In the genomic region with DNA sequence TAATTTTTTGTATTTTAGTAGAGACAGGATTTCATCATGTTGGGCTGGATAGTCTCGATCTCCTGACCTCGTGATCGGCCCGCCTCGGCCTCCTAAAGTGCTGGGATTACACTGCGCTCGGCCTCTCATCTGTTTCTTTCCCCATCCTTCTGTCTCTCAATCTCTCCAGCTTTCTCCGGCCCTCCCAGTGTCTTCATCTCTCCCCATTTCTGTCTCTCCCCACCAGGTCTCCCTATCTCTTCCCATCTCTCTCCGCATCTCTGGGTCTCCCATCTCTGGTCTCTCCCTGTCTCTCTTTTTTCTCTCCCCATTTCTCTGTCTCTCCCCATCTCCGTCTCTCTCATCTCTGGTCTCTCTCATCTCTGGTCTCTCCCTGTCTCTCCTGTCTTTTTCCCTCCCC, we compare ENCODE assay signal across 8 cellular contexts. TPM values are rescaled to one million over a fixed set of nuclear protein-coding genes. Genes with fewer than 3 reads are reported as not detected.
DNase-seq lines count a peak whose midpoint lies in the region; ATAC-seq and TF ChIP-seq lines count a peak whose summit lies in the region.
"Had no signal": no experiment of that assay in that cellular context is flagged by ENCODE, and none has a peak within 500 bp of the region (broad histone marks: within the 10 kb centered on the region; RNA-seq: fewer than 3 reads in every experiment).

No MANE protein-coding gene starts in this region.

- intact Hi-C loops in IMR-90 (cut with micrococcal nuclease) (loop anchor here (1.0 kb wide), 2 partner anchors 78 to 110 kb away; no protein-coding TSS in a partner anchor), body of pancreas (cut with DNase I) (no loop called here)

- H2AFZ ChIP-seq in IMR-90 (replicated peaks; ENCODE audit: low read length, poor library complexity) = peak overlapping the region; percentile 89

- peak overlapping the region; percentile 56; the same call in 1 of the 3 replicates for H2BK15ac ChIP-seq in IMR-90 (ENCODE audit: low read depth, low read length)

- H4K5ac ChIP-seq in IMR-90 (ENCODE audit: low read depth, low read length) = peak overlapping the region; percentile 6; the same call in 1 of the 2 replicates

- POLR2A ChIA-PET in IMR-90 (lab: Charles Lee; ENCODE audit: unreplicated experiment) = interaction anchor here (0.7 kb wide), 1 partner anchor 181 kb away, joined by 3 read pairs; no protein-coding TSS in a partner anchor

- peak overlapping the region; percentile 59 to 82; a peak in 1 of 4 replicates for H4K8ac ChIP-seq in IMR-90 (ENCODE audit: low read depth in 2 of 2, low read length in 2 of 2)

- H3K9ac ChIP-seq in IMR-90 (ENCODE audit: low read depth, low read length) = peak overlapping the region; percentile 40

- H3K9me3 ChIP-seq in IMR-90 (ENCODE audit: control insufficient read depth, insufficient read depth, low read length) (no peaks in the 10 kb centered on the region), body of pancreas (no peaks in the 10 kb centered on the region)

- H3K79me1 ChIP-seq in IMR-90 (ENCODE audit: low read depth in 1 of 2, low read length in 2 of 2) = no peaks in the 10 kb centered on the region; a peak in 1 of 4 replicates

- no peak overlapping the region for H3K27ac Mint-ChIP-seq in type B pancreatic cell
- H3K27ac Mint-ChIP-seq: effector memory CD8-positive, alpha-beta T cell had no signal

- no peaks in the 10 kb centered on the region for H3K27me3 ChIP-seq in IMR-90 (ENCODE audit: control insufficient read depth, insufficient read depth, low read length)
- H3K27me3 ChIP-seq in body of pancreas = no peaks in the 10 kb centered on the region

- peak overlapping the region; percentile 97 for H2AK9ac ChIP-seq in IMR-90 (replicated peaks; ENCODE audit: low read depth, low read length, poor library complexity)

- in situ Hi-C loops in IMR-90 (cut with MboI; ENCODE audit: low sequenced_read_pairs) = loop anchor here (5.0 to 25.0 kb wide), 2 partner anchors 109 to 754 kb away; a partner anchor contains a TSS

- H3K27me3 Mint-ChIP-seq in type B pancreatic cell = peaks cover 44% of the 10 kb centered on the region

- ATAC-seq in IMR-90 (ENCODE audit: low read depth) = no peak; the same call in 1 of the 2 replicates
- ATAC-seq in body of pancreas = no peak

- H2BK5ac ChIP-seq in IMR-90 (ENCODE audit: low read depth, low read length, poor library complexity, severe bottlenecking) = no peak overlapping the region

- dilution Hi-C loops in IMR-90 (cut with HindIII; ENCODE audit: low sequenced_read_pairs, unreplicated experiment) = no loop called here

- no peaks in the 10 kb centered on the region for H4K20me1 ChIP-seq in IMR-90 (ENCODE audit: insufficient read depth, low read length)

- peak overlapping the region; percentile 42 for H3K4me2 ChIP-seq in IMR-90 (ENCODE audit: low read depth, low read length)

- H4K91ac ChIP-seq in IMR-90 (ENCODE audit: insufficient read depth, low read depth, low read length) = no peak overlapping the region; the same call in 1 of the 2 replicates

- TF ChIP-seq RAD21 in IMR-90 (IDR thresholded peaks at IDR 0.05; ENCODE audit: low read length) = no peak

- H3K9me3 Mint-ChIP-seq in type B pancreatic cell = no peaks in the 10 kb centered on the region
- H3K9me3 Mint-ChIP-seq: effector memory CD8-positive, alpha-beta T cell had no signal

- peaks cover 11% of the 10 kb centered on the region for H3K4me1 Mint-ChIP-seq in type B pancreatic cell (ENCODE audit: unreplicated experiment)

- H3K4me1 ChIP-seq in IMR-90 (ENCODE audit: control insufficient read depth, insufficient read depth, low read length) (peaks cover 3% of the 10 kb centered on the region; the same call in 1 of the 2 replicates), body of pancreas (peaks cover 20% of the 10 kb centered on the region)

- no peak for TF ChIP-seq CTCF in IMR-90 (conservative IDR thresholded peaks at IDR 0.05; ENCODE audit: low read depth, low read length)
- TF ChIP-seq CTCF in choroid plexus epithelial cell (conservative IDR thresholded peaks at IDR 0.05; ENCODE audit: low read depth, low read length) = no peak
- TF ChIP-seq CTCF in type B pancreatic cell (conservative IDR thresholded peaks at IDR 0.05) = no peak
- TF ChIP-seq CTCF in body of pancreas (IDR thresholded peaks at IDR 0.05) = no peak

- TF ChIP-seq POLR2A in IMR-90 (IDR thresholded peaks at IDR 0.05; ENCODE audit: low read depth, low read length) (no peak), body of pancreas (IDR thresholded peaks at IDR 0.05) (no peak)

- peak overlapping the region; percentile 37; the same call in 1 of the 2 replicates for H3K56ac ChIP-seq in IMR-90 (ENCODE audit: extremely low read depth, insufficient read depth, low read length)

- H3K4me3 Mint-ChIP-seq in type B pancreatic cell = no peak overlapping the region
- H3K4me3 Mint-ChIP-seq: effector memory CD8-positive, alpha-beta T cell had no signal

- BruUV-seq in IMR-90 (replicated peaks; lab: Mats Ljungman, UMichigan) = no TSS peak

- 0 out of 2 replicates have a peak overlapping the region, but pooled peaks have one; percentile 72 for H3K14ac ChIP-seq in IMR-90 (replicated peaks; ENCODE audit: low read depth, low read length)

- H3K36me3 ChIP-seq in IMR-90 (ENCODE audit: control insufficient read depth, insufficient read depth, low read length) (no peaks in the 10 kb centered on the region), body of pancreas (replicated peaks in 1 of 2; ENCODE audit: insufficient read depth in 1 of 2, low read depth in 2 of 2) (no peaks in the 10 kb centered on the region)

- H3K23ac ChIP-seq in IMR-90 (ENCODE audit: low read depth, low read length) = peak overlapping the region; percentile 16; the same call in 1 of the 2 replicates

- peak overlapping the region; percentile 72 for H3K4ac ChIP-seq in IMR-90 (ENCODE audit: low read depth, low read length)

- 69% methylated on average over 8 of the region's 10 CpGs; no CpG with 5 or more reads in 1 of the 2 experiments for WGBS in IMR-90 (ENCODE audit: extremely low coverage in 2 of 2, insufficient read length in 1 of 2), 2 experiments
- 27 to 35% methylated on average over 10 of the region's 10 CpGs for WGBS in body of pancreas, 2 donors

- no peaks in the 10 kb centered on the region for H3K36me3 Mint-ChIP-seq in type B pancreatic cell

- no peak for DNase-seq in IMR-90
- DNase-seq in choroid plexus epithelial cell (ENCODE audit: low read depth) = no peak
- DNase-seq in skeletal muscle cell (ENCODE audit: low read depth) = no peak
- DNase-seq in type B pancreatic cell (ENCODE audit: extremely low spot score, unreplicated experiment) = no peak
- no peak for DNase-seq in body of pancreas
- DNase-seq in NCI-H226 = no peak

- no peak overlapping the region for H3K18ac ChIP-seq in IMR-90 (ENCODE audit: low read depth, low read length)

- CTCF ChIA-PET in IMR-90 (lab: Yijun Ruan, JAX) = interaction anchor here (0.9 to 4.3 kb wide), 2 partner anchors 78 to 111 kb away, joined by 3 to 25 read pairs; no protein-coding TSS in a partner anchor

- H3K9me1 ChIP-seq in IMR-90 (ENCODE audit: insufficient read depth, low read length) = 0 out of 2 replicates have a peak, but pooled peaks cover 1% of the 10 kb centered on the region

- H3K4me3 ChIP-seq in IMR-90 (ENCODE audit: insufficient read depth, low read depth, low read length) (peak overlapping the region; percentile 42), choroid plexus epithelial cell (ENCODE audit: low read depth, low read length) (peak overlapping the region; percentile 42), skeletal muscle cell (ENCODE audit: low read depth, low read length) (peak overlapping the region; percentile 43), body of pancreas (no peak overlapping the region)

- peak overlapping the region; percentile 59; the same call in 1 of the 2 replicates for H2AK5ac ChIP-seq in IMR-90 (ENCODE audit: low read depth, low read length)

- no peak overlapping the region for H2BK20ac ChIP-seq in IMR-90 (ENCODE audit: low read depth, low read length)

- peak overlapping the region; percentile 19; the same call in 1 of the 2 replicates for H2BK120ac ChIP-seq in IMR-90 (ENCODE audit: low read depth, low read length)

- H3K27ac ChIP-seq in IMR-90 (ENCODE audit: insufficient read depth, low read length) (no peak overlapping the region), body of pancreas (no peak overlapping the region)

RNA-seq across cellular contexts. Expression of gene NFIX, which starts 12.2 kb away (rescaled TPM):
- total RNA-seq in IMR-90 (2012; rRNA removed) (10.0 and 10.2 TPM in 2 replicates), type B pancreatic cell (ENCODE audit: low replicate concordance) (4.2 and 12.4 TPM in 2 replicates), body of pancreas (10 to 100 TPM; 16.9 to 26.7 TPM)
- 46.9 and 47.7 TPM in 2 replicates for polyA plus RNA-seq in IMR-90 (2012; rRNA removed)
- 34.3 and 53.4 TPM in 2 replicates for polyA plus RNA-seq in IMR-90 (2012; cell fraction: cytosol; rRNA removed)
- 34.8 and 48.3 TPM in 2 replicates for polyA plus RNA-seq in IMR-90 (2012; cell fraction: nucleus; rRNA removed; ENCODE audit: low replicate concordance)

RNA-seq across cellular contexts. Expression of gene DAND5, which starts 13.7 kb away (rescaled TPM):
- not detected in 2 replicates for total RNA-seq in IMR-90 (2012; rRNA removed)
- polyA plus RNA-seq in IMR-90 (2012; rRNA removed) = 0.03 TPM in 1 of 2 replicates, not detected in the other
- polyA plus RNA-seq in IMR-90 (2012; cell fraction: cytosol; rRNA removed) = 0.03 TPM in 1 of 2 replicates, not detected in the other
- polyA plus RNA-seq in IMR-90 (2012; cell fraction: nucleus; rRNA removed; ENCODE audit: low replicate concordance) = 0.07 TPM in 1 of 2 replicates, not detected in the other
- not detected in 2 replicates for total RNA-seq in type B pancreatic cell (ENCODE audit: low replicate concordance)
- total RNA-seq in body of pancreas = not detected
- total RNA-seq: HT-29 had no signal

RNA-seq across cellular contexts. Expression of gene GADD45GIP1, which starts 26.1 kb away (rescaled TPM):
- total RNA-seq in IMR-90 (2012; rRNA removed) (13.3 and 22.5 TPM in 2 replicates), type B pancreatic cell (ENCODE audit: low replicate concordance) (23.1 and 24.8 TPM in 2 replicates), body of pancreas (10 to 100 TPM; 31.3 to 42.0 TPM)
- 42.4 and 64.7 TPM in 2 replicates for polyA plus RNA-seq in IMR-90 (2012; rRNA removed)
- 94.5 and 111 TPM in 2 replicates for polyA plus RNA-seq in IMR-90 (2012; cell fraction: cytosol; rRNA removed)
- polyA plus RNA-seq in IMR-90 (2012; cell fraction: nucleus; rRNA removed; ENCODE audit: low replicate concordance) = 24.3 and 34.4 TPM in 2 replicates

RNA-seq across cellular contexts. Expression of gene RAD23A, which starts 37.4 kb away (rescaled TPM):
- 54.3 and 56.4 TPM in 2 replicates for total RNA-seq in IMR-90 (2012; rRNA removed)
- 67.8 and 79.7 TPM in 2 replicates for polyA plus RNA-seq in IMR-90 (2012; rRNA removed)
- polyA plus RNA-seq in IMR-90 (2012; cell fraction: cytosol; rRNA removed) = 95.6 and 109 TPM in 2 replicates
- polyA plus RNA-seq in IMR-90 (2012; cell fraction: nucleus; rRNA removed; ENCODE audit: low replicate concordance) = 105 and 168 TPM in 2 replicates
- 77.1 and 82.3 TPM in 2 replicates for total RNA-seq in type B pancreatic cell (ENCODE audit: low replicate concordance)
- 10 to 100 TPM; 53.7 to 94.6 TPM for total RNA-seq in body of pancreas

RNA-seq across cellular contexts. Expression of gene CALR, which starts 44.7 kb away (rescaled TPM):
- 3,245 and 3,358 TPM in 2 replicates for total RNA-seq in IMR-90 (2012; rRNA removed)
- polyA plus RNA-seq in IMR-90 (2012; rRNA removed) = 1,894 and 1,932 TPM in 2 replicates
- polyA plus RNA-seq in IMR-90 (2012; cell fraction: cytosol; rRNA removed) = 1,040 and 4,080 TPM in 2 replicates
- 541 and 964 TPM in 2 replicates for polyA plus RNA-seq in IMR-90 (2012; cell fraction: nucleus; rRNA removed; ENCODE audit: low replicate concordance)
- total RNA-seq in type B pancreatic cell (ENCODE audit: low replicate concordance) = 1,188 and 1,294 TPM in 2 replicates
- total RNA-seq in body of pancreas = 100 to 1,000 TPM; 298 to 388 TPM

Comparison
In these comparisons a context has a peak if more than half of its experiments do, and no peak if none do; other contexts are left out.
1. H3K4me3 ChIP-seq: peak in IMR-90 (single experiment), choroid plexus epithelial cell (single experiment) and skeletal muscle cell (single experiment); none in body of pancreas (0 of 2).